ENCODE assay signal across 8 cellular contexts in genomic region chr4:102344955-102345794, GRCh38. TPM values are rescaled to one million over a fixed set of nuclear protein-coding genes. Genes with fewer than 3 reads are reported as not detected.
DNase-seq lines count a peak whose midpoint lies in the region; ATAC-seq and TF ChIP-seq lines count a peak whose summit lies in the region.

Gene SLC39A8 (minus strand): TSS chr4:102345482. CDS start chr4:102344662, 820 bp downstream.

- peaks cover 7% of the 10 kb centered on the region for H3K27me3 Mint-ChIP-seq in type B pancreatic cell

- H3K27me3 ChIP-seq in cardiac muscle cell: no peaks in the 10 kb centered on the region

- peak within 1 kb of the TSS; percentile 89 for H3K27ac Mint-ChIP-seq in type B pancreatic cell

- peak within 1 kb of the TSS; percentile 61 for H3K27ac ChIP-seq in cardiac muscle cell

- ATAC-seq in HG02623 (IDR thresholded peaks at IDR 0.05; ENCODE audit: unreplicated experiment): peak; percentile 76

- H3K9me3 Mint-ChIP-seq in type B pancreatic cell: no peaks in the 10 kb centered on the region

- peaks cover 14% of the 10 kb centered on the region for H3K4me1 ChIP-seq in cardiac muscle cell (ENCODE audit: low read depth)

- H3K36me3 Mint-ChIP-seq in type B pancreatic cell: no peaks in the 10 kb centered on the region

- intact Hi-C loops in posterior cingulate gyrus (cut with DNase I): loop anchor here (10.0 kb wide), 1 partner anchor 90 kb away; no protein-coding TSS in a partner anchor

- no peaks in the 10 kb centered on the region for H3K36me3 ChIP-seq in cardiac muscle cell

- peak within 1 kb of the TSS; percentile 98 for H3K4me3 Mint-ChIP-seq in type B pancreatic cell

- H3K4me1 Mint-ChIP-seq in type B pancreatic cell (ENCODE audit: unreplicated experiment): peaks cover 25% of the 10 kb centered on the region

- DNase-seq in NCI-H1092 (lab: John Stamatoyannopoulos, UW): peak; percentile 79
- DNase-seq in SW480 (ENCODE audit: low spot score): peak; percentile 89
- DNase-seq in activated naive CD8-positive, alpha-beta T cell treated with anti-CD3 and anti-CD28 coated beads, Interleukin-2, amount 50 U/mL, for 16 hours (ENCODE audit: low read depth, low spot score): peak; percentile 72
- DNase-seq in cardiac muscle cell (ENCODE audit: low read depth in 1 of 2, low spot score in 1 of 2): peak; percentile 90 to 91
- DNase-seq in posterior cingulate gyrus: peak; percentile 61 to 96 (median 74)
- peak; percentile 88 for DNase-seq in type B pancreatic cell (ENCODE audit: extremely low spot score, unreplicated experiment)

- TF ChIP-seq CTCF in GM12875 (IDR thresholded peaks at IDR 0.05; ENCODE audit: borderline replicate concordance, insufficient read depth, low read depth, low read length) (peak; percentile 88), cardiac muscle cell (IDR thresholded peaks at IDR 0.05; ENCODE audit: low read depth, low read length) (peak; percentile 80), type B pancreatic cell (conservative IDR thresholded peaks at IDR 0.05) (peak; percentile 82)

- H3K4me3 ChIP-seq in GM12875 (ENCODE audit: low read depth, low read length): peak within 1 kb of the TSS; percentile 65
- peak within 1 kb of the TSS; percentile 47 for H3K4me3 ChIP-seq in cardiac muscle cell

- H3K9me3 ChIP-seq in cardiac muscle cell (ENCODE audit: low read depth): no peaks in the 10 kb centered on the region

RNA-seq across cellular contexts. Expression of gene SLC39A8, which starts in this region (rescaled TPM):
- total RNA-seq in cardiac muscle cell (20.4 and 24.5 TPM in 2 replicates), type B pancreatic cell (ENCODE audit: low replicate concordance) (8.3 and 15.3 TPM in 2 replicates)
- 18.5 and 22.8 TPM in 2 replicates for polyA plus RNA-seq in cardiac muscle cell

Comparison
In these comparisons a context has a peak if more than half of its experiments do, and no peak if none do; other contexts are left out.
1. Peak in every context shown above with its lines: DNase-seq, ATAC-seq, H3K4me3 ChIP-seq and H3K27ac ChIP-seq.